ENCODE assay signal across 8 cellular contexts in the genomic region with DNA sequence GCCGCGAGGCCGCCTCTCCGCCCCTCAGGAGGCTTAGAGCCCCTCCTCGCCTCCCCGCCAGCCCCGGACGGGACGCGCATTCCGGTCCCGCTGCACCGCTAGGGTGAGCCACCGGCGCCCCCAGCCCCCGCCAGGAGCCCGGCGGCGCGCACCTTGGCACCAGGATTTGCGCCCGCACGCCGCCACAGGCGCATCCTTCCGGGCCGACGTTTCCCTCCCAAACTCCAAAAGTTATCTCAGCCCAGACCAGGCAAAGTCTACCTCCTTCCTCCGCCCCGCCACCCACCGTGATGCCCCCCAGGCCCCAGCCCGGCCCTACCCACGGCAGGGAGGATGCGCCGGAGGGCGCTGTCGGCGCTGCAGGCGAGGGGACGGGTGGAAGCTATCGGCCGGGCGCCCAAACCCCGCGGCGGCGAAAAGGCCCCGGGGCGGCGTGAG. TPM values are rescaled to one million over a fixed set of nuclear protein-coding genes. Genes with fewer than 3 reads are reported as not detected.
DNase-seq lines count a peak whose midpoint lies in the region; ATAC-seq and FAIRE-seq lines count a peak whose summit lies in the region.

No MANE protein-coding gene starts in this region.

- H3K4me1 ChIP-seq in small intestine (ENCODE audit: control insufficient read depth in 2 of 2, insufficient read depth in 1 of 2, low read depth in 1 of 2, low read length in 1 of 2), result no peaks in the 10 kb centered on the region

- H3K27ac ChIP-seq in small intestine (ENCODE audit: low read depth in 1 of 2, low read length in 1 of 2), result no peak overlapping the region

- ATAC-seq in activated naive CD8-positive, alpha-beta T cell treated with anti-CD3 and anti-CD28 coated beads, Interleukin-2, amount 50 U/mL, for 24 hours, result peak; percentile 40
- ATAC-seq in GM18498 (IDR thresholded peaks at IDR 0.05; ENCODE audit: unreplicated experiment) (no peak), GM21576 (IDR thresholded peaks at IDR 0.05; ENCODE audit: unreplicated experiment) (no peak)

- no peaks in the 10 kb centered on the region for H3K9me3 ChIP-seq in small intestine (ENCODE audit: control insufficient read depth, low read depth)

- H3K27me3 ChIP-seq in small intestine (ENCODE audit: control insufficient read depth in 2 of 2, insufficient read depth in 2 of 2, low read length in 2 of 2), result no peaks in the 10 kb centered on the region

- no peak overlapping the region for H3K27ac Mint-ChIP-seq in activated naive CD8-positive, alpha-beta T cell treated with anti-CD3 and anti-CD28 coated beads, Interleukin-2, amount 50 U/mL, for 24 hours

- peaks cover 12% of the 10 kb centered on the region for H3K27me3 Mint-ChIP-seq in activated naive CD8-positive, alpha-beta T cell treated with anti-CD3 and anti-CD28 coated beads, Interleukin-2, amount 50 U/mL, for 24 hours

- DNase-seq in ELR (ENCODE audit: low read depth) (peak; percentile 17), NCI-H2171 treated with DMSO at 0.1 percent for 48 hours (lab: John Stamatoyannopoulos, UW) (peak; percentile 21), small intestine (no peak), NCI-H1048 (lab: John Stamatoyannopoulos, UW) (no peak)
- DNase-seq in activated naive CD8-positive, alpha-beta T cell treated with anti-CD3 and anti-CD28 coated beads, Interleukin-2, amount 50 U/mL, for 24 hours, result peak; percentile 20

- H3K4me1 Mint-ChIP-seq in activated naive CD8-positive, alpha-beta T cell treated with anti-CD3 and anti-CD28 coated beads, Interleukin-2, amount 50 U/mL, for 24 hours, result peaks cover 13% of the 10 kb centered on the region

- H3K4me3 ChIP-seq in iPS-11a (ENCODE audit: low read depth, low read length), result peak overlapping the region; percentile 40
- H3K4me3 ChIP-seq in small intestine (ENCODE audit: low read depth in 1 of 2, low read length in 2 of 2), result peak overlapping the region; percentile 36 to 59

- H3K9me3 Mint-ChIP-seq in activated naive CD8-positive, alpha-beta T cell treated with anti-CD3 and anti-CD28 coated beads, Interleukin-2, amount 50 U/mL, for 24 hours, result no peaks in the 10 kb centered on the region

- 1 to 26% (median 9%) methylated on average over 28 to 50 of the region's 50 CpGs for WGBS in small intestine, 3 donors

- no peaks in the 10 kb centered on the region for H3K36me3 ChIP-seq in small intestine (ENCODE audit: control insufficient read depth in 2 of 2, insufficient read depth in 2 of 2, low read length in 2 of 2)

- no peak for FAIRE-seq in small intestine (lab: Jason Lieb, UNC)

- H3K4me3 Mint-ChIP-seq in activated naive CD8-positive, alpha-beta T cell treated with anti-CD3 and anti-CD28 coated beads, Interleukin-2, amount 50 U/mL, for 24 hours, result peak overlapping the region; percentile 71

- H3K36me3 Mint-ChIP-seq in activated naive CD8-positive, alpha-beta T cell treated with anti-CD3 and anti-CD28 coated beads, Interleukin-2, amount 50 U/mL, for 24 hours (ENCODE audit: low read depth), result no peaks in the 10 kb centered on the region

RNA-seq across cellular contexts. Expression of a gene that starts 0.5 kb away (rescaled TPM):
- 1 to 10 TPM in 2 of 3 donors, under 1 TPM in 1; 0.54 to 1.8 (median 1.6) TPM for polyA plus RNA-seq in small intestine

Comparison
In these comparisons a context has a peak if more than half of its experiments do, and no peak if none do; other contexts are left out.
1. DNase-seq: peak in ELR (single experiment), NCI-H2171 treated with DMSO at 0.1 percent for 48 hours (single experiment) and activated naive CD8-positive, alpha-beta T cell treated with anti-CD3 and anti-CD28 coated beads, Interleukin-2, amount 50 U/mL, for 24 hours (single experiment); none in small intestine (single experiment) and NCI-H1048 (single experiment).